7 cellular contexts compared by ENCODE assay signal in genomic region chr2:241467777-241468570, GRCh38.
"Had no signal": no experiment of that assay in that cellular context is flagged by ENCODE, and none has a peak within 500 bp of the region (broad histone marks: within the 10 kb centered on the region; RNA-seq: fewer than 3 reads in every experiment).

No MANE protein-coding gene starts in this region.

- H2AFZ ChIP-seq: GM23248 had no signal

- H3K9ac ChIP-seq: GM23248, KMS-11 had no signal

- H3K4me1 Mint-ChIP-seq: IgD-negative memory B cell had no signal

- H3K4me3 Mint-ChIP-seq: IgD-negative memory B cell had no signal

- H3K9me3 Mint-ChIP-seq: IgD-negative memory B cell had no signal

- H3K4me2 ChIP-seq: KMS-11 had no signal

- DNase-seq: GM23248, GOT3, H7, HCEC 1CT, KBM-7 had no signal

- H3K4me3 ChIP-seq: GM23248 had no signal

- H3K27me3 Mint-ChIP-seq: IgD-negative memory B cell had no signal

- H3K27ac ChIP-seq: GM23248, KMS-11 had no signal
